Comparison of ENCODE assay signal across 1 cellular context in genomic region chr17:28904800-28905199, GRCh38.
TF ChIP-seq lines count a peak whose summit lies in the region.

No MANE protein-coding gene starts in this region.

TF ChIP-seq in K562, 482 proteins besides CTCF, POLR2A, EP300 and RAD21 (continues in another document):
- TF ChIP-seq NR3C1 (CRISPR knock-in tag; IDR thresholded peaks at IDR 0.05) (no peak), USF1 (CRISPR knock-in tag; IDR thresholded peaks at IDR 0.05) (peak; percentile 25; the same call in 1 of the 2 replicates), CCNT2 (IDR thresholded peaks at IDR 0.05; ENCODE audit: borderline replicate concordance, extremely low read depth, insufficient read length, low read depth, low read length) (peak; percentile 15), ZBTB7A (IDR thresholded peaks at IDR 0.05; ENCODE audit: borderline replicate concordance, control insufficient read depth, low read depth, low read length) (peak; percentile 23; the same call in 1 of the 2 replicates), ZNF77 (CRISPR knock-in tag; IDR thresholded peaks at IDR 0.05) (0 out of 2 replicates have a peak, but pooled peaks have one; percentile 25), PHF21A (IDR thresholded peaks at IDR 0.05; ENCODE audit: borderline replicate concordance, low read depth) (no peak), MEIS2 (IDR thresholded peaks at IDR 0.05; ENCODE audit: partially characterized antibody) (peak; percentile 50), ZNF764 (CRISPR knock-in tag; IDR thresholded peaks at IDR 0.05; ENCODE audit: low read depth) (no peak), FOXJ3 (CRISPR knock-in tag; IDR thresholded peaks at IDR 0.05) (no peak), CXXC5 (CRISPR knock-in tag; IDR thresholded peaks at IDR 0.05) (peak; percentile 44), GTF3C2 (IDR thresholded peaks at IDR 0.05; ENCODE audit: borderline replicate concordance, extremely low read depth, insufficient read length) (no peak), DPF2 (IDR thresholded peaks at IDR 0.05) (0 out of 2 replicates have a peak, but pooled peaks have one; percentile 11), IFI16 (CRISPR knock-in tag; IDR thresholded peaks at IDR 0.05) (no peak), BHLHE40 (IDR thresholded peaks at IDR 0.05; ENCODE audit: low read length) (peak; percentile 65), ZSCAN32 (CRISPR knock-in tag; IDR thresholded peaks at IDR 0.05) (no peak), HNRNPH1 (optimal IDR thresholded peaks at IDR 0.05; ENCODE audit: low read depth, low read length) (no peak), RAD51 (IDR thresholded peaks at IDR 0.05; ENCODE audit: borderline replicate concordance, low read depth) (peak; percentile 81), CBFA2T2 (conservative IDR thresholded peaks at IDR 0.05) (peak; percentile 31; the same call in 1 of the 2 replicates), HDAC2 (IDR thresholded peaks at IDR 0.05) (0 out of 2 replicates have a peak, but pooled peaks have one; percentile 55), TAF1 (IDR thresholded peaks at IDR 0.05; ENCODE audit: control insufficient read depth, extremely low read depth, insufficient read depth, low read length, severe bottlenecking) (no peak), E4F1 (CRISPR knock-in tag; IDR thresholded peaks at IDR 0.05; ENCODE audit: borderline replicate concordance) (no peak), ARID1B (IDR thresholded peaks at IDR 0.05) (0 out of 2 replicates have a peak, but pooled peaks have one; percentile 30), LCOR (CRISPR knock-in tag; IDR thresholded peaks at IDR 0.05) (no peak), SIN3A (IDR thresholded peaks at IDR 0.05; ENCODE audit: borderline replicate concordance in 2 of 2, control insufficient read depth in 1 of 2, low read depth in 2 of 2, low read length in 2 of 2) (peak in 1 of 2 experiments; percentile 61; a peak in 1 of 4 replicates), MITF (IDR thresholded peaks at IDR 0.05) (peak; percentile 66; the same call in 1 of the 2 replicates), HBP1 (CRISPR knock-in tag; IDR thresholded peaks at IDR 0.05) (no peak), ZNF197 (CRISPR knock-in tag; IDR thresholded peaks at IDR 0.05; ENCODE audit: low read depth) (no peak), ILF3 (IDR thresholded peaks at IDR 0.05; ENCODE audit: borderline replicate concordance) (no peak), AFF1 (IDR thresholded peaks at IDR 0.05; ENCODE audit: low read depth in 1 of 2, partially characterized antibody in 2 of 2) (peak in 1 of 2 experiments; percentile 23), OTX1 (CRISPR knock-in tag; IDR thresholded peaks at IDR 0.05) (no peak), ZBTB11 (CRISPR knock-in tag; IDR thresholded peaks at IDR 0.05) (0 out of 6 replicates have a peak, but pooled peaks of 1 of the 3 experiments have one; percentile 27), MAFK (IDR thresholded peaks at IDR 0.05; ENCODE audit: low read length) (no peak), MAX (CRISPR knock-in tag; IDR thresholded peaks at IDR 0.05) (no peak), ZBTB5 (IDR thresholded peaks at IDR 0.05) (no peak), TFE3 (CRISPR knock-in tag; IDR thresholded peaks at IDR 0.05) (peak; percentile 98)
